In genomic region chr14:71311061-71311460, GRCh38 we compare ENCODE assay signal across 18 cellular contexts. TPM values are rescaled to one million over a fixed set of nuclear protein-coding genes. Genes with fewer than 3 reads are reported as not detected.
DNase-seq lines count a peak whose midpoint lies in the region; ATAC-seq and TF ChIP-seq lines count a peak whose summit lies in the region.
"Had no signal": no experiment of that assay in that cellular context is flagged by ENCODE, and none has a peak within 500 bp of the region (broad histone marks: within the 10 kb centered on the region; RNA-seq: fewer than 3 reads in every experiment).

No MANE protein-coding gene starts in this region.

- H3K27me3 Mint-ChIP-seq in MCF 10A (ENCODE audit: insufficient read depth, unreplicated experiment) = no peaks in the 10 kb centered on the region

- ATAC-seq in HG03097 (IDR thresholded peaks at IDR 0.05; ENCODE audit: low FRiP score, unreplicated experiment) = no peak
- ATAC-seq: HCT116 had no signal

- POLR2A ChIA-PET in MCF 10A (lab: Yijun Ruan, JAX) = no interaction called here

- intact Hi-C loops in posterior cingulate gyrus (cut with DNase I) = loop anchor here (10.0 kb wide), 1 partner anchor 176 kb away; no protein-coding TSS in a partner anchor
- intact Hi-C loops in MCF 10A (cut with micrococcal nuclease) = no loop called here

- H3K4me3 Mint-ChIP-seq in MCF 10A (ENCODE audit: unreplicated experiment) = no peak overlapping the region
- H3K4me3 Mint-ChIP-seq: B cell; CD4-positive, alpha-beta T cell had no signal

- H3K4me3 ChIP-seq in fibroblast of mammary gland (ENCODE audit: control insufficient read depth, low read depth, low read length) = no peak overlapping the region

- no peak overlapping the region for H3K27ac Mint-ChIP-seq in MCF 10A (ENCODE audit: low read depth, unreplicated experiment)
- H3K27ac Mint-ChIP-seq: B cell; CD4-positive, alpha-beta T cell had no signal

- DNase-seq in DMS 273 (lab: John Stamatoyannopoulos, UW; ENCODE audit: unreplicated experiment) = peak; percentile 23
- DNase-seq in DMS 273 treated with DMSO at 0.1 percent for 48 hours (lab: John Stamatoyannopoulos, UW) = no peak
- DNase-seq in NCI-H446 (lab: John Stamatoyannopoulos, UW) = peak; percentile 5 to 55
- peak; percentile 8 for DNase-seq in fibroblast of mammary gland (ENCODE audit: low read depth)
- peak in 8 of 10 donors; percentile 17 to 93 (median 57) for DNase-seq in posterior cingulate gyrus
- no peak for DNase-seq in MCF 10A (ENCODE audit: unreplicated experiment)
- DNase-seq in activated naive CD4-positive, alpha-beta T cell (lab: John Stamatoyannopoulos, UW) = no peak
- DNase-seq: C1 segment of cervical spinal cord; Calu3; CD4-positive, alpha-beta T cell; DMS153; DMS79 treated with DMSO at 0.1 percent for 48 hours; EL; GDM1; IMR-90 had no signal

- no TSS peak for BruUV-seq in MCF 10A (replicated peaks; lab: Mats Ljungman, UMichigan)

- no peaks in the 10 kb centered on the region for H3K36me3 Mint-ChIP-seq in MCF 10A (ENCODE audit: insufficient read depth, unreplicated experiment)

- H3K9me3 Mint-ChIP-seq in MCF 10A (ENCODE audit: unreplicated experiment) = peaks cover 16% of the 10 kb centered on the region
- H3K9me3 Mint-ChIP-seq: CD4-positive, alpha-beta T cell had no signal

- no peaks in the 10 kb centered on the region for H3K4me1 Mint-ChIP-seq in MCF 10A (ENCODE audit: insufficient read depth, unreplicated experiment)
- H3K4me1 Mint-ChIP-seq: B cell had no signal

- TF ChIP-seq CTCF in fibroblast of mammary gland (conservative IDR thresholded peaks at IDR 0.05; ENCODE audit: control insufficient read depth, insufficient read depth, low read depth, low read length) (no peak), MCF 10A (IDR thresholded peaks at IDR 0.05; ENCODE audit: unreplicated experiment) (no peak)

- CTCF ChIA-PET in MCF 10A (lab: Yijun Ruan, JAX) = interaction anchor here (0.8 kb wide), 1 partner anchor 281 kb away, joined by 3 read pairs; no protein-coding TSS in a partner anchor

RNA-seq across cellular contexts. Expression of gene SIPA1L1, which starts 9.2 kb away (rescaled TPM):
- total RNA-seq in MCF 10A (2022) = 58.1 and 69.7 TPM in 2 replicates

Comparison
In these comparisons a context has a peak if more than half of its experiments do, and no peak if none do; other contexts are left out.
1. DNase-seq: peak in DMS 273 (single experiment), NCI-H446 (2 of 2), fibroblast of mammary gland (single experiment) and posterior cingulate gyrus (8 of 10); none in DMS 273 treated with DMSO at 0.1 percent for 48 hours (single experiment), MCF 10A (single experiment) and activated naive CD4-positive, alpha-beta T cell (0 of 4).